ENCODE assay signal across 28 cellular contexts in the genomic region with DNA sequence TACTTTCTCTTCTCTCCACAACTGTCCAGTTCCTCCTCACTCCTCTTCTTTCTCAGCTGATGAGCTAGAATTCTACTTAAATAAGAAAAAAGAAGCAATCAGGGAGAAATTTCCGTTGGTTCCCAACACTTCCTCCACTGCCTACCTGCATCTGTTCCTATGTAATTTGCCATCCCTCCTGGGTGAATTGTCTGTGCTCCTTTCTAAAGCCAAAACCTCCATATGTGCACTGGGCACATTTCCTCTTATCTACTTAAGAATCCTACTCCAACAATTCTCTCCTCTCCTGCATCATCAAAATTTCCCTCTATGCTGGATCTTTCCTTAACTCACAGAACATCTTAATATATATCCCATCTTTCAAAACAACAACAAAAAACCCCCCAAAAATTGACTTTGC. TPM values are rescaled to one million over a fixed set of nuclear protein-coding genes. Genes with fewer than 3 reads are reported as not detected.
"Had no signal": no experiment of that assay in that cellular context is flagged by ENCODE, and none has a peak within 500 bp of the region (broad histone marks: within the 10 kb centered on the region; RNA-seq: fewer than 3 reads in every experiment).

No MANE protein-coding gene starts in this region.

- H3K4me3 ChIP-seq: heart right ventricle, hepatocyte, lung, mucosa of descending colon, pancreas, prostate gland, sigmoid colon, spleen, tibial nerve, vagina had no signal

- H3K4me2 ChIP-seq: hepatocyte had no signal

- H3K4me1 ChIP-seq: prostate gland, sigmoid colon, vagina had no signal

- ATAC-seq: heart right ventricle; left cardiac atrium; left lobe of liver; left ventricle myocardium superior; mucosa of descending colon; naive thymus-derived CD8-positive, alpha-beta T cell; pancreas; right cardiac atrium; stimulated activated effector memory CD8-positive, alpha-beta T cell treated with anti-CD3 and anti-CD28 coated beads, Interleukin-12 subunit alpha, Interleukin-12 subunit beta, amount 100 ng/mL, for 72 hours had no signal

- H2AFZ ChIP-seq: hepatocyte had no signal

- H3K9me3 ChIP-seq: heart right ventricle, mucosa of descending colon, pancreas, prostate gland, sigmoid colon, spleen, tibial nerve, upper lobe of left lung, vagina had no signal

- FAIRE-seq: keratinocyte, pancreas, small intestine had no signal

- H3K79me2 ChIP-seq: hepatocyte had no signal

- H3K27me3 ChIP-seq: hepatocyte, pancreas, sigmoid colon, spleen, tibial nerve, upper lobe of left lung, vagina had no signal

- DNase-seq: heart right ventricle; kidney glomerular epithelial cell; left cardiac atrium; left ventricle myocardium superior; mesendoderm; mucosa of descending colon; naive thymus-derived CD8-positive, alpha-beta T cell; nucleus accumbens; pancreas; posterior cingulate gyrus; retina; right cardiac atrium; sigmoid colon; small intestine; spleen; stimulated activated CD4-positive, alpha-beta T cell treated with anti-CD3 and anti-CD28 coated beads, Interleukin-4, amount 100 ng/mL, for 24 hours; stimulated activated naive CD4-positive, alpha-beta T cell; upper lobe of left lung had no signal

- H3K36me3 ChIP-seq: heart right ventricle, pancreas, prostate gland, sigmoid colon, spleen, tibial nerve, upper lobe of left lung, vagina had no signal

- H3K27ac ChIP-seq: heart right ventricle, hepatocyte, pancreas, prostate gland, sigmoid colon, spleen, tibial nerve, upper lobe of left lung, vagina had no signal

RNA-seq across cellular contexts. Expression of a gene that starts 35.2 kb away (rescaled TPM):
- total RNA-seq: mesothelial cell of epicardium, neural crest cell had no signal
- polyA plus RNA-seq: keratinocyte had no signal
